14 cellular contexts compared by ENCODE assay signal in the genomic region with DNA sequence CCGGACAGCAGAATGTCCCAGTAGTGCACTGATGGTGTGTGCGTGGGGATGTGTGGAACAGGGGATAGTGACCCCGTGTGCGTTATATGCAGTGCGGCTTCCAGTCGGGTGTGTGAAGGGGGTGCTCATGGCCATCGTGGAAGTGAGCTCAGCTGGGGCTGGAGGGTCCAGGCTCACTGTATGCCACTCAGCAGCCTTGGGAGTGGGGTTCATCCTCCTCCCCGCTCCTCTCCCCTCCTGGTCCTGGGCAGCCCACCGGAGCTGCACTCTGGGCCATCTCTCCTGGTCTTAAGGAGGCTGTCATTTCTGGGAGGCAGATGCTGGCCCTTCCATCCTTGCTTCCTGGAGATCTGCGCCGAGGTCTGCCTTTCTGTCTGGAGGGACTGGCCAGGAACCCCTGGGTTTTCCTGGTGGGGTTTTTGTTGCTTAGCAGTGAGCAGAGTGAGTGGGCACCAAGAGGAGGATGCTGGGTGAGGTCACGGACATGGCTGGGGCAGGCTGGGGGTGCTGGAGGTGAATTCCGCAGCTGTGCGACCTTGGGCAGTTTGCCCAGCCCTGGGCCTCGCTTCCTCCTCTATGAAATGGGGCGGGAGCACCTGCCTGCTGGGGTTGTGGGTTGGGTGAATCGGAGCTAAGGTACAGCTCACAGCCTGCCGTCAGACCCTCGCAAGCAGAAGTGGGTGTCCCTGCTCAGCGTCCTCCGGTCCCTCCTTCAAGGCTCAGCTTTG.
DNase-seq lines count a peak whose midpoint lies in the region; ATAC-seq, FAIRE-seq and TF ChIP-seq lines count a peak whose summit lies in the region.
"Had no signal": no experiment of that assay in that cellular context is flagged by ENCODE, and none has a peak within 500 bp of the region (broad histone marks: within the 10 kb centered on the region; RNA-seq: fewer than 3 reads in every experiment).

No MANE protein-coding gene starts in this region.

- peaks cover 45% of the 10 kb centered on the region for H4K20me1 ChIP-seq in keratinocyte (ENCODE audit: control insufficient read depth, extremely low read depth, insufficient read depth, low read length)

- FAIRE-seq in keratinocyte (lab: Jason Lieb, UNC) (no peak), small intestine (lab: Jason Lieb, UNC) (no peak)

- H3K4me1 ChIP-seq in keratinocyte (ENCODE audit: control insufficient read depth, extremely low read depth, insufficient read depth, low read length) = peaks cover 46% of the 10 kb centered on the region
- peaks cover 0 to 15% of the 10 kb centered on the region in 2 donors for H3K4me1 ChIP-seq in small intestine (ENCODE audit: control insufficient read depth in 2 of 2, insufficient read depth in 1 of 2, low read depth in 1 of 2, low read length in 1 of 2)
- H3K4me1 ChIP-seq: upper lobe of left lung had no signal

- TF ChIP-seq CTCF in GM12865 (IDR thresholded peaks at IDR 0.05; ENCODE audit: insufficient read depth, low read depth, low read length, missing control alignments) = no peak
- TF ChIP-seq CTCF in keratinocyte (optimal IDR thresholded peaks at IDR 0.05 in 1 of 3, IDR thresholded peaks at IDR 0.05 in 1 of 3, conservative IDR thresholded peaks at IDR 0.05 in 1 of 3; ENCODE audit: extremely low read depth in 1 of 3, insufficient read depth in 2 of 3, low read length in 3 of 3) = no peak

- H3K4me2 ChIP-seq in keratinocyte (ENCODE audit: control insufficient read depth, extremely low read depth, insufficient read depth, low read depth, low read length) = peak overlapping the region; percentile 32

- peaks cover 18 to 43% of the 10 kb centered on the region in 2 experiments for H3K36me3 ChIP-seq in keratinocyte (ENCODE audit: control insufficient read depth in 2 of 2, extremely low read depth in 1 of 2, insufficient read depth in 2 of 2, low read length in 2 of 2)
- H3K36me3 ChIP-seq in small intestine (ENCODE audit: control insufficient read depth in 2 of 2, insufficient read depth in 2 of 2, low read length in 2 of 2) = no peaks in the 10 kb centered on the region
- H3K36me3 ChIP-seq: esophagus muscularis mucosa, upper lobe of left lung had no signal

- ATAC-seq in SK-N-SH treated with all-trans-retinoic acid at 6 μM for 48 hours (peak; percentile 1; the same call in 2 of the 3 replicates), left lobe of liver (no peak), GM21723 (IDR thresholded peaks at IDR 0.05; ENCODE audit: unreplicated experiment) (no peak), HG03460 (IDR thresholded peaks at IDR 0.05; ENCODE audit: unreplicated experiment) (no peak)
- ATAC-seq: activated CD8-positive, alpha-beta T cell treated with anti-CD3 and anti-CD28 coated beads for 36 hours had no signal

- H3K27me3 ChIP-seq in keratinocyte (ENCODE audit: control insufficient read depth, extremely low read depth, insufficient read depth, low read length) = no peaks in the 10 kb centered on the region
- no peaks in the 10 kb centered on the region for H3K27me3 ChIP-seq in small intestine (ENCODE audit: control insufficient read depth in 2 of 2, insufficient read depth in 2 of 2, low read length in 2 of 2)
- H3K27me3 ChIP-seq: esophagus muscularis mucosa, upper lobe of left lung had no signal

- H3K27ac ChIP-seq in keratinocyte (ENCODE audit: control insufficient read depth, insufficient read depth, low read length) (no peak overlapping the region), small intestine (ENCODE audit: low read depth in 1 of 2, low read length in 1 of 2) (no peak overlapping the region)
- H3K27ac ChIP-seq: C4-2B, esophagus muscularis mucosa, upper lobe of left lung had no signal

- dilution Hi-C loops in keratinocyte (cut with MboI; ENCODE audit: extremely low pct_ligation_motif_present, low sequenced_read_pairs) = no loop called here

- H3K4me3 ChIP-seq in GM12865 (ENCODE audit: low read depth, low read length) (no peak overlapping the region), keratinocyte (ENCODE audit: control insufficient read depth in 2 of 3, extremely low read depth in 1 of 3, insufficient read depth in 2 of 3, low read depth in 1 of 3, low read length in 3 of 3) (no peak overlapping the region), small intestine (ENCODE audit: low read depth in 1 of 2, low read length in 2 of 2) (no peak overlapping the region)
- H3K4me3 ChIP-seq: esophagus muscularis mucosa, upper lobe of left lung had no signal

- H3K9me3 ChIP-seq in keratinocyte (ENCODE audit: control insufficient read depth, low read depth, low read length) (no peaks in the 10 kb centered on the region), small intestine (ENCODE audit: control insufficient read depth, low read depth) (no peaks in the 10 kb centered on the region)
- H3K9me3 ChIP-seq: esophagus muscularis mucosa, upper lobe of left lung had no signal

- WGBS in small intestine, 3 donors = 43 to 61% (median 46%) methylated on average over 21 of the region's 21 CpGs

- H3K9me1 ChIP-seq in keratinocyte (ENCODE audit: control insufficient read depth, extremely low read depth, insufficient read depth, low read length) = peaks cover 34% of the 10 kb centered on the region

- DNase-seq in GM12865 (ENCODE audit: low read depth) (peak; percentile 51), keratinocyte (ENCODE audit: low read depth, low spot score) (no peak), small intestine (peak; percentile 73), left lobe of liver (ENCODE audit: low spot score) (no peak), islet precursor cell (no peak)
- DNase-seq: activated CD8-positive, alpha-beta T cell treated with anti-CD3 and anti-CD28 coated beads for 36 hours; amniotic stem cell; stimulated activated CD4-positive, alpha-beta T cell treated with anti-CD3 and anti-CD28 coated beads, Interleukin-4, amount 100 ng/mL, for 1 hour; upper lobe of left lung had no signal

- peaks cover 75% of the 10 kb centered on the region for H3K79me2 ChIP-seq in keratinocyte (ENCODE audit: control insufficient read depth, insufficient read depth, low read length)

- no peak overlapping the region for H3K9ac ChIP-seq in keratinocyte (ENCODE audit: control insufficient read depth, extremely low read depth, insufficient read depth, low read length)

- H2AFZ ChIP-seq in keratinocyte (ENCODE audit: control insufficient read depth, low read length) = no peak overlapping the region

TF ChIP-seq in SK-N-SH treated with all-trans-retinoic acid at 6 μM for 48 hours, 23 proteins besides CTCF, POLR2A, EP300 and RAD21:
- TF ChIP-seq, protein P1, sequence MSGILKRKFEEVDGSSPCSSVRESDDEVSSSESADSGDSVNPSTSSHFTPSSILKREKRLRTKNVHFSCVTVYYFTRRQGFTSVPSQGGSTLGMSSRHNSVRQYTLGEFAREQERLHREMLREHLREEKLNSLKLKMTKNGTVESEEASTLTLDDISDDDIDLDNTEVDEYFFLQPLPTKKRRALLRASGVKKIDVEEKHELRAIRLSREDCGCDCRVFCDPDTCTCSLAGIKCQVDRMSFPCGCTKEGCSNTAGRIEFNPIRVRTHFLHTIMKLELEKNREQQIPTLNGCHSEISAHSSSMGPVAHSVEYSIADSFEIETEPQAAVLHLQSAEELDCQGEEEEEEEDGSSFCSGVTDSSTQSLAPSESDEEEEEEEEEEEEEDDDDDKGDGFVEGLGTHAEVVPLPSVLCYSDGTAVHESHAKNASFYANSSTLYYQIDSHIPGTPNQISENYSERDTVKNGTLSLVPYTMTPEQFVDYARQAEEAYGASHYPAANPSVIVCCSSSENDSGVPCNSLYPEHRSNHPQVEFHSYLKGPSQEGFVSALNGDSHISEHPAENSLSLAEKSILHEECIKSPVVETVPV (CRISPR knock-in tag; IDR thresholded peaks at IDR 0.05) = no peak
- TF ChIP-seq ZNF565 (CRISPR knock-in tag; conservative IDR thresholded peaks at IDR 0.05; ENCODE audit: low read depth) (no peak), ZC3H10 (CRISPR knock-in tag; IDR thresholded peaks at IDR 0.05) (no peak), TOX (CRISPR knock-in tag; IDR thresholded peaks at IDR 0.05; ENCODE audit: borderline replicate concordance) (no peak), TCF4 (CRISPR knock-in tag; IDR thresholded peaks at IDR 0.05; ENCODE audit: borderline replicate concordance) (no peak), ISL1 (CRISPR knock-in tag; IDR thresholded peaks at IDR 0.05) (no peak), CSDC2 (CRISPR knock-in tag; IDR thresholded peaks at IDR 0.05) (no peak), ESRRG (CRISPR knock-in tag; IDR thresholded peaks at IDR 0.05) (no peak), GLIS3 (CRISPR knock-in tag; IDR thresholded peaks at IDR 0.05) (no peak), ZNF8 (CRISPR knock-in tag; IDR thresholded peaks at IDR 0.05) (no peak), ZFP3 (CRISPR knock-in tag; IDR thresholded peaks at IDR 0.05) (no peak)
- TF ChIP-seq, protein P2, sequence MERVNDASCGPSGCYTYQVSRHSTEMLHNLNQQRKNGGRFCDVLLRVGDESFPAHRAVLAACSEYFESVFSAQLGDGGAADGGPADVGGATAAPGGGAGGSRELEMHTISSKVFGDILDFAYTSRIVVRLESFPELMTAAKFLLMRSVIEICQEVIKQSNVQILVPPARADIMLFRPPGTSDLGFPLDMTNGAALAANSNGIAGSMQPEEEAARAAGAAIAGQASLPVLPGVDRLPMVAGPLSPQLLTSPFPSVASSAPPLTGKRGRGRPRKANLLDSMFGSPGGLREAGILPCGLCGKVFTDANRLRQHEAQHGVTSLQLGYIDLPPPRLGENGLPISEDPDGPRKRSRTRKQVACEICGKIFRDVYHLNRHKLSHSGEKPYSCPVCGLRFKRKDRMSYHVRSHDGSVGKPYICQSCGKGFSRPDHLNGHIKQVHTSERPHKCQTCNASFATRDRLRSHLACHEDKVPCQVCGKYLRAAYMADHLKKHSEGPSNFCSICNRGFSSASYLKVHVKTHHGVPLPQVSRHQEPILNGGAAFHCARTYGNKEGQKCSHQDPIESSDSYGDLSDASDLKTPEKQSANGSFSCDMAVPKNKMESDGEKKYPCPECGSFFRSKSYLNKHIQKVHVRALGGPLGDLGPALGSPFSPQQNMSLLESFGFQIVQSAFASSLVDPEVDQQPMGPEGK (CRISPR knock-in tag; IDR thresholded peaks at IDR 0.05; ENCODE audit: borderline replicate concordance) = no peak
- TF ChIP-seq, protein P3, sequence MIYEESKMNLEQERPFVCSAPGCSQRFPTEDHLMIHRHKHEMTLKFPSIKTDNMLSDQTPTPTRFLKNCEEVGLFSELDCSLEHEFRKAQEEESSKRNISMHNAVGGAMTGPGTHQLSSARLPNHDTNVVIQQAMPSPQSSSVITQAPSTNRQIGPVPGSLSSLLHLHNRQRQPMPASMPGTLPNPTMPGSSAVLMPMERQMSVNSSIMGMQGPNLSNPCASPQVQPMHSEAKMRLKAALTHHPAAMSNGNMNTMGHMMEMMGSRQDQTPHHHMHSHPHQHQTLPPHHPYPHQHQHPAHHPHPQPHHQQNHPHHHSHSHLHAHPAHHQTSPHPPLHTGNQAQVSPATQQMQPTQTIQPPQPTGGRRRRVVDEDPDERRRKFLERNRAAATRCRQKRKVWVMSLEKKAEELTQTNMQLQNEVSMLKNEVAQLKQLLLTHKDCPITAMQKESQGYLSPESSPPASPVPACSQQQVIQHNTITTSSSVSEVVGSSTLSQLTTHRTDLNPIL (CRISPR knock-in tag; IDR thresholded peaks at IDR 0.05; ENCODE audit: low read depth) = no peak

Comparison
In these comparisons a context has a peak if more than half of its experiments do, and no peak if none do; other contexts are left out.
1. DNase-seq: peak in GM12865 (single experiment) and small intestine (single experiment); none in keratinocyte (single experiment), left lobe of liver (single experiment) and islet precursor cell (single experiment).